24 cellular contexts compared by ENCODE assay signal in the genomic region with DNA sequence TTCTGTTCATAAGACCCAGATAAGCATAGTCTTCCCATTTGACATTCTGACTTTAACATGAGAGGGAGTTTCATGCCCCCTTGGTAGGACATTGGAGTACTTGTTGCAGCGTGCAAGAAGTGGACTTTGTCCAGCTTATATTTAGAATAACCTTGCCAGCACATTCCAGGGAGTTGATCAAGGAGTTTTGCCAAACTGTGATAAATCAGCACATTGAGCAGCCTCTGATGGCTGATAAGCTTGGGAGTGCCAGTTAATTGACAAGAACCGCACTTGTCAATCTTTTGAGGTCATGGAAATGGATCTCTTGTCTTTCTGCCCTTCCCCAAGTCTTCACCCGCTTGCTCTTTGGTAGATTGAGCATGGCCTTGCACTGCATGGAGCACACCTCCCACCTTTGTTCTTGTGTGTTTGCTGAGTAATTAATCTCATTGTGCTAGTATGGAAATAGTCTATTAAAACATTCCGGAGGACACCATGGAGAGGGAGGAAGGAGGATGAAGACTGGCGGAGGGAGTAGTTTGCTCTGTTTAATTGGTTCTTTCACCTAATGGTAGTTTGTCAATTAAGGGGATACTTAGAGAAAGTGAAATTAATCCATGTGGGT.
"Had no signal": no experiment of that assay in that cellular context is flagged by ENCODE, and none has a peak within 500 bp of the region (broad histone marks: within the 10 kb centered on the region; RNA-seq: fewer than 3 reads in every experiment).

No MANE protein-coding gene starts in this region.

- ATAC-seq: activated naive CD8-positive, alpha-beta T cell treated with anti-CD3 and anti-CD28 coated beads, Interleukin-2, amount 50 U/mL, for 24 hours; esophagus mucosa; gastroesophageal sphincter; heart right ventricle; left cardiac atrium had no signal

- H3K27ac ChIP-seq: gastroesophageal sphincter, heart right ventricle, tibial nerve had no signal

- DNase-seq: activated CD4-positive, alpha-beta T cell treated with anti-CD3 and anti-CD28 coated beads, Interleukin-2, amount 50 U/mL, for 1 hour; activated CD4-positive, CD25-positive, alpha-beta regulatory T cell treated with anti-CD3 and anti-CD28 coated beads, Interleukin-2, amount 50 U/mL, for 72 hours; activated CD8-positive, alpha-beta memory T cell treated with anti-CD3 and anti-CD28 coated beads for 24 hours; activated CD8-positive, alpha-beta memory T cell treated with anti-CD3 and anti-CD28 coated beads, Interleukin-2, amount 50 U/mL, for 48 hours; activated effector memory CD4-positive, alpha-beta T cell treated with Interleukin-2 at 50 U/mL for 16 hours; activated naive CD4-positive, alpha-beta T cell treated with anti-CD3 and anti-CD28 coated beads, Interleukin-2, amount 10 ng/mL, durations not matched to agents 7 days and 5 days; activated naive CD8-positive, alpha-beta T cell treated with anti-CD3 and anti-CD28 coated beads, Interleukin-2, amount 50 U/mL, for 24 hours; activated T-cell treated with anti-CD3 and anti-CD28 coated beads, Interleukin-2, amount 50 U/mL, for 48 hours; aorta; effector CD8-positive, alpha-beta T cell; heart right ventricle; immature natural killer cell; left cardiac atrium; nephron progenitor cell; nucleus accumbens; posterior cingulate gyrus; retina; stimulated activated CD4-positive, alpha-beta T cell treated with anti-CD3 and anti-CD28 coated beads, Interleukin-2, amount 100 ng/mL, for 48 hours had no signal

- H3K4me3 Mint-ChIP-seq: activated naive CD4-positive, alpha-beta T cell treated with anti-CD3 and anti-CD28 coated beads, Interleukin-2, amount 10 ng/mL, durations not matched to agents 7 days and 5 days; activated naive CD8-positive, alpha-beta T cell treated with anti-CD3 and anti-CD28 coated beads, Interleukin-2, amount 50 U/mL, for 24 hours; dendritic cell treated with granulocyte-macrophage colony-stimulating factor and Interleukin-4, amounts not matched to agents 40 ng/mL and 50 ng/mL, for 4 days; immature natural killer cell; mesothelial cell of epicardium; nephron progenitor cell; stimulated activated naive CD8-positive, alpha-beta T cell treated with anti-CD3 and anti-CD28 coated beads, Interleukin-15, Interleukin-2, amounts not matched to agents 100 ng/mL and 50 ng/mL, for 24 hours had no signal

- H3K9me3 Mint-ChIP-seq: activated naive CD8-positive, alpha-beta T cell treated with anti-CD3 and anti-CD28 coated beads, Interleukin-2, amount 50 U/mL, for 24 hours; dendritic cell treated with granulocyte-macrophage colony-stimulating factor and Interleukin-4, amounts not matched to agents 40 ng/mL and 50 ng/mL, for 4 days; immature natural killer cell; mesothelial cell of epicardium; nephron progenitor cell; stimulated activated naive CD8-positive, alpha-beta T cell treated with anti-CD3 and anti-CD28 coated beads, Interleukin-15, Interleukin-2, amounts not matched to agents 100 ng/mL and 50 ng/mL, for 24 hours had no signal

- H3K4me1 Mint-ChIP-seq: activated naive CD8-positive, alpha-beta T cell treated with anti-CD3 and anti-CD28 coated beads, Interleukin-2, amount 50 U/mL, for 24 hours; immature natural killer cell had no signal

- H3K27ac Mint-ChIP-seq: activated naive CD4-positive, alpha-beta T cell treated with anti-CD3 and anti-CD28 coated beads, Interleukin-2, amount 10 ng/mL, durations not matched to agents 7 days and 5 days; activated naive CD8-positive, alpha-beta T cell treated with anti-CD3 and anti-CD28 coated beads, Interleukin-2, amount 50 U/mL, for 24 hours; dendritic cell treated with granulocyte-macrophage colony-stimulating factor and Interleukin-4, amounts not matched to agents 40 ng/mL and 50 ng/mL, for 4 days; immature natural killer cell; mesothelial cell of epicardium; nephron progenitor cell; stimulated activated naive CD8-positive, alpha-beta T cell treated with anti-CD3 and anti-CD28 coated beads, Interleukin-15, Interleukin-2, amounts not matched to agents 100 ng/mL and 50 ng/mL, for 24 hours had no signal

- H3K36me3 Mint-ChIP-seq: activated naive CD4-positive, alpha-beta T cell treated with anti-CD3 and anti-CD28 coated beads, Interleukin-2, amount 10 ng/mL, durations not matched to agents 7 days and 5 days; mesothelial cell of epicardium had no signal

- H3K27me3 Mint-ChIP-seq: activated naive CD4-positive, alpha-beta T cell treated with anti-CD3 and anti-CD28 coated beads, Interleukin-2, amount 10 ng/mL, durations not matched to agents 7 days and 5 days; activated naive CD8-positive, alpha-beta T cell treated with anti-CD3 and anti-CD28 coated beads, Interleukin-2, amount 50 U/mL, for 24 hours; dendritic cell treated with granulocyte-macrophage colony-stimulating factor and Interleukin-4, amounts not matched to agents 40 ng/mL and 50 ng/mL, for 4 days; stimulated activated naive CD8-positive, alpha-beta T cell treated with anti-CD3 and anti-CD28 coated beads, Interleukin-15, Interleukin-2, amounts not matched to agents 100 ng/mL and 50 ng/mL, for 24 hours had no signal
